8 cellular contexts compared by ENCODE assay signal in genomic region chr11:107857550-107858216, GRCh38. TPM values are rescaled to one million over a fixed set of nuclear protein-coding genes. Genes with fewer than 3 reads are reported as not detected.
DNase-seq lines count a peak whose midpoint lies in the region; ATAC-seq, FAIRE-seq and TF ChIP-seq lines count a peak whose summit lies in the region.

No MANE protein-coding gene starts in this region.

- DNase-seq in MG63: no peak
- DNase-seq in bronchial epithelial cell (ENCODE audit: low read depth): no peak
- no peak for DNase-seq in GDM1 (lab: John Stamatoyannopoulos, UW)
- DNase-seq in HEK293T (ENCODE audit: extremely low spot score): no peak
- DNase-seq in NCI-H2107 (lab: John Stamatoyannopoulos, UW): no peak

- no peaks in the 10 kb centered on the region for H3K4me1 ChIP-seq in mesodermal cell (ENCODE audit: control insufficient read depth, insufficient read depth, low read length, poor library complexity, severe bottlenecking)

- no peak for TF ChIP-seq CTCF in bronchial epithelial cell (IDR thresholded peaks at IDR 0.05; ENCODE audit: insufficient read depth, low read length, severe bottlenecking)

- peak; percentile 6 for ATAC-seq in GM19023 (IDR thresholded peaks at IDR 0.05; ENCODE audit: unreplicated experiment)
- no peak for ATAC-seq in GM18907 (IDR thresholded peaks at IDR 0.05; ENCODE audit: unreplicated experiment)

- POLR2A ChIA-PET in HEK293T (lab: Yijun Ruan, JAX): no interaction called here

- no peak overlapping the region for H3K27ac ChIP-seq in mesodermal cell (ENCODE audit: low read depth, low read length, severe bottlenecking)

- H3K9me3 ChIP-seq in MG63 (no peaks in the 10 kb centered on the region), mesodermal cell (ENCODE audit: control insufficient read depth, low read length) (no peaks in the 10 kb centered on the region)

- H3K4me3 ChIP-seq in MG63 (peak overlapping the region; percentile 75), bronchial epithelial cell (ENCODE audit: low read depth, low read length) (peak overlapping the region; percentile 71), mesodermal cell (ENCODE audit: extremely low read depth, insufficient read depth, low read length, poor library complexity, severe bottlenecking) (peak overlapping the region; percentile 87)

- 4 to 19% methylated on average over 8 to 11 of the region's 16 CpGs for WGBS in mesodermal cell (ENCODE audit: insufficient coverage in 2 of 2), 2 experiments

- no peak for FAIRE-seq in bronchial epithelial cell (lab: Jason Lieb, UNC)

- H3K27me3 ChIP-seq in MG63: no peaks in the 10 kb centered on the region
- H3K27me3 ChIP-seq in bronchial epithelial cell (ENCODE audit: control insufficient read depth, insufficient read depth, low read length): no peaks in the 10 kb centered on the region

- H3K36me3 ChIP-seq in MG63 (peaks cover 5% of the 10 kb centered on the region), bronchial epithelial cell (ENCODE audit: control insufficient read depth, insufficient read depth, low read length) (no peaks in the 10 kb centered on the region), mesodermal cell (ENCODE audit: control insufficient read depth, insufficient read depth, low read length) (peaks cover 9% of the 10 kb centered on the region)

- CTCF ChIA-PET in HEK293T (lab: Yijun Ruan, JAX): no interaction called here

TF ChIP-seq in HEK293T, 16 proteins besides CTCF, POLR2A, EP300 and RAD21:
- TF ChIP-seq LEF1 (IDR thresholded peaks at IDR 0.05; ENCODE audit: borderline replicate concordance): no peak
- no peak for TF ChIP-seq HDGF (IDR thresholded peaks at IDR 0.05; ENCODE audit: borderline replicate concordance)
- no peak for TF ChIP-seq L3MBTL2 (conservative IDR thresholded peaks at IDR 0.05)
- TF ChIP-seq FOXM1 (IDR thresholded peaks at IDR 0.05; ENCODE audit: borderline replicate concordance): no peak
- no peak for TF ChIP-seq FOXK2 (IDR thresholded peaks at IDR 0.05)
- no peak for TF ChIP-seq FOXA1 (IDR thresholded peaks at IDR 0.05)
- no peak for TF ChIP-seq ARNT (IDR thresholded peaks at IDR 0.05)
- TF ChIP-seq TARDBP (IDR thresholded peaks at IDR 0.05): no peak
- TF ChIP-seq NFRKB (IDR thresholded peaks at IDR 0.05): no peak
- TF ChIP-seq PKNOX1 (IDR thresholded peaks at IDR 0.05): no peak
- no peak for TF ChIP-seq SUZ12 (IDR thresholded peaks at IDR 0.05)
- TF ChIP-seq ZNF384 (IDR thresholded peaks at IDR 0.05): no peak
- TF ChIP-seq SP1 (IDR thresholded peaks at IDR 0.05): no peak
- TF ChIP-seq CTBP1 (IDR thresholded peaks at IDR 0.05; ENCODE audit: borderline replicate concordance): no peak

RNA-seq across cellular contexts. Expression of gene SLC35F2, which starts 0.9 kb away (rescaled TPM):
- 38.4 and 42.9 TPM in 2 replicates for total RNA-seq in MG63 (2014; rRNA removed; shearing (Covaris generic); ENCODE audit: low replicate concordance)
- total RNA-seq in bronchial epithelial cell: 34.8 and 72.7 TPM in 2 replicates
- polyA plus RNA-seq in mesodermal cell (2013, experiment 1 of 2): 25.5 TPM
- 27.3 TPM for polyA plus RNA-seq in mesodermal cell (2013, experiment 2 of 2)
